2 cellular contexts compared by ENCODE assay signal in genomic region chr11:76238551-76238950, GRCh38.
TF ChIP-seq lines count a peak whose summit lies in the region.

No MANE protein-coding gene starts in this region.

TF ChIP-seq in HCT116, 20 proteins besides CTCF, POLR2A, EP300 and RAD21:
- TF ChIP-seq EZH2phosphoT487 (IDR thresholded peaks at IDR 0.05; ENCODE audit: borderline replicate concordance) (no peak), EZH2 (IDR thresholded peaks at IDR 0.05) (no peak), ZNF274 (IDR thresholded peaks at IDR 0.05; ENCODE audit: low read depth, low read length) (no peak), SRF (IDR thresholded peaks at IDR 0.05; ENCODE audit: low read depth) (no peak), ZFX (IDR thresholded peaks at IDR 0.05) (no peak), ZBTB33 (IDR thresholded peaks at IDR 0.05; ENCODE audit: extremely low read depth, insufficient replicate concordance, low read length) (no peak), CEBPB (IDR thresholded peaks at IDR 0.05; ENCODE audit: low read depth) (no peak), ELF1 (IDR thresholded peaks at IDR 0.05; ENCODE audit: borderline replicate concordance, low read depth) (no peak), FOSL1 (IDR thresholded peaks at IDR 0.05; ENCODE audit: low read depth) (no peak), SIN3A (IDR thresholded peaks at IDR 0.05; ENCODE audit: low read depth) (no peak), EGR1 (IDR thresholded peaks at IDR 0.05; ENCODE audit: low read depth) (no peak), TCF7L2 (IDR thresholded peaks at IDR 0.05; ENCODE audit: borderline replicate concordance, extremely low read depth, insufficient read depth, insufficient read length) (no peak), REST (IDR thresholded peaks at IDR 0.05; ENCODE audit: low read depth) (no peak), SP1 (IDR thresholded peaks at IDR 0.05; ENCODE audit: low read depth) (no peak)

TF ChIP-seq in IMR-90, 13 proteins besides CTCF, POLR2A, EP300 and RAD21:
- TF ChIP-seq CEBPB (IDR thresholded peaks at IDR 0.05; ENCODE audit: low read depth, low read length) (no peak), MXI1 (IDR thresholded peaks at IDR 0.05; ENCODE audit: borderline replicate concordance, low read depth, low read length) (no peak), RFX5 (IDR thresholded peaks at IDR 0.05; ENCODE audit: low read depth, low read length) (no peak), RCOR1 (IDR thresholded peaks at IDR 0.05; ENCODE audit: insufficient replicate concordance, low read length) (no peak), SMC3 (IDR thresholded peaks at IDR 0.05; ENCODE audit: low read depth, low read length) (no peak), ELK1 (IDR thresholded peaks at IDR 0.05; ENCODE audit: borderline replicate concordance, low read depth, low read length) (no peak), MAZ (IDR thresholded peaks at IDR 0.05; ENCODE audit: borderline replicate concordance, low read depth, low read length) (no peak), CHD1 (IDR thresholded peaks at IDR 0.05; ENCODE audit: low read depth, low read length) (no peak), USF2 (IDR thresholded peaks at IDR 0.05; ENCODE audit: low read depth, low read length) (no peak), MAFK (IDR thresholded peaks at IDR 0.05; ENCODE audit: low read depth, low read length) (no peak), NFE2L2 (IDR thresholded peaks at IDR 0.05; ENCODE audit: low read depth, low read length) (no peak)
